In the genomic region with DNA sequence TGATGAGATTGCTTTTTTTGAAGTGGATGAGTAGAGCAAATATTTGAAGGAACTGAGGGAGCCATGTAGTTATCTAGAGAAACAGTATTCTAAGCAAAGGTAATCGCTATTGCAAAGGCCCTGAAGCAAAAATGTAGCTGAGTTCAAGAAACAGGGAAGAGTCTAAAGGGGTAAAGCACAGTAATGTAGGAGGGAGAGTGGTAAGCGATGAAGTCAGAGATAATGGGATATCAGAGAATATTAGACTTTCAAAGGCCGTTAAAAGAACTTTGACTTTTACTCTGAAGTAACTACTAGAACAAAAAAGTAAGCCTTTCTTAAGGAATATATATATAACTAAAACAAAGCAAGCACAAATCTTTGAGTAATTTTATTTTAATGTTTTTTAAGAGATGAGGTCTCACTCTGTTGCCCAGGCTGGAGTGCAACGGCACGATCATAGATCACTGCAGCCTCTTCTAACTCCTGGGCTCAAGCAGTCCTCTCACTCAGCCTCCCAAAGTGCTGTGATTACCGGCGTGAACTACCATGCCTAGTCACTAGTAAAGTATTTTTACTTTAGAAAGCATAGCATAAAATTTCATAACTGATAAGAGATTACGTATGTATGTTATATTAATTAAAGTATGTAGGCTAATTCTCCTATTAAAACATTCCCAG, we compare ENCODE assay signal across 17 cellular contexts.
DNase-seq lines count a peak whose midpoint lies in the region; ATAC-seq and TF ChIP-seq lines count a peak whose summit lies in the region.
"Had no signal": no experiment of that assay in that cellular context is flagged by ENCODE, and none has a peak within 500 bp of the region (broad histone marks: within the 10 kb centered on the region; RNA-seq: fewer than 3 reads in every experiment).

No MANE protein-coding gene starts in this region.

- H3K4me1 Mint-ChIP-seq in activated naive CD8-positive, alpha-beta T cell treated with anti-CD3 and anti-CD28 coated beads, Interleukin-2, amount 50 U/mL, for 24 hours = no peaks in the 10 kb centered on the region

- no peak overlapping the region for H3K14ac ChIP-seq in trophoblast cell (ENCODE audit: low read length)

- H3K79me1 ChIP-seq in trophoblast cell (ENCODE audit: low read length) = no peaks in the 10 kb centered on the region

- H3K27ac ChIP-seq in RWPE2 (ENCODE audit: poor library complexity, severe bottlenecking) = no peak overlapping the region
- H3K27ac ChIP-seq in trophoblast cell (ENCODE audit: low read depth, low read length) = no peak overlapping the region

- no peak overlapping the region for H3K4me3 Mint-ChIP-seq in activated naive CD8-positive, alpha-beta T cell treated with anti-CD3 and anti-CD28 coated beads, Interleukin-2, amount 50 U/mL, for 24 hours
- H3K4me3 Mint-ChIP-seq: activated naive CD8-positive, alpha-beta T cell; activated T-cell treated with anti-CD3 and anti-CD28 coated beads, Interleukin-2, amount 50 U/mL, for 24 hours; B cell; stimulated activated naive CD8-positive, alpha-beta T cell treated with anti-CD3 and anti-CD28 coated beads, Interleukin-15, Interleukin-2, amounts not matched to agents 100 ng/mL and 50 ng/mL, for 24 hours had no signal

- H4K91ac ChIP-seq in trophoblast cell (ENCODE audit: low read depth, low read length) = no peak overlapping the region

- no peaks in the 10 kb centered on the region for H3K27me3 Mint-ChIP-seq in activated naive CD8-positive, alpha-beta T cell treated with anti-CD3 and anti-CD28 coated beads, Interleukin-2, amount 50 U/mL, for 24 hours
- H3K27me3 Mint-ChIP-seq: activated naive CD8-positive, alpha-beta T cell; activated T-cell treated with anti-CD3 and anti-CD28 coated beads, Interleukin-2, amount 50 U/mL, for 24 hours; B cell; stimulated activated naive CD8-positive, alpha-beta T cell treated with anti-CD3 and anti-CD28 coated beads, Interleukin-15, Interleukin-2, amounts not matched to agents 100 ng/mL and 50 ng/mL, for 24 hours had no signal

- no CpG with 5 or more reads among the region's 8 CpGs for WGBS in trophoblast cell (ENCODE audit: extremely low coverage, insufficient coverage, insufficient read length)

- peak; percentile 61; the same call in 2 of the 3 replicates for ATAC-seq in RWPE2 (ENCODE audit: low read depth)
- no peak for ATAC-seq in activated naive CD8-positive, alpha-beta T cell treated with anti-CD3 and anti-CD28 coated beads, Interleukin-2, amount 50 U/mL, for 24 hours

- H3K23ac ChIP-seq in trophoblast cell (ENCODE audit: low read length) = no peak overlapping the region

- no peak overlapping the region for H3K27ac Mint-ChIP-seq in activated naive CD8-positive, alpha-beta T cell treated with anti-CD3 and anti-CD28 coated beads, Interleukin-2, amount 50 U/mL, for 24 hours
- H3K27ac Mint-ChIP-seq: activated naive CD8-positive, alpha-beta T cell; activated T-cell treated with anti-CD3 and anti-CD28 coated beads, Interleukin-2, amount 50 U/mL, for 24 hours; B cell; stimulated activated naive CD8-positive, alpha-beta T cell treated with anti-CD3 and anti-CD28 coated beads, Interleukin-15, Interleukin-2, amounts not matched to agents 100 ng/mL and 50 ng/mL, for 24 hours had no signal

- H3K4me1 ChIP-seq in RWPE2 (ENCODE audit: insufficient read depth, poor library complexity, severe bottlenecking) (peaks cover 14% of the 10 kb centered on the region), trophoblast cell (ENCODE audit: control insufficient read depth in 1 of 2, insufficient read depth in 2 of 2, low read length in 2 of 2) (no peaks in the 10 kb centered on the region)

- H3K9me3 ChIP-seq in RWPE2 (ENCODE audit: severe bottlenecking) (no peaks in the 10 kb centered on the region), trophoblast cell (ENCODE audit: insufficient read depth, low read depth, low read length) (no peaks in the 10 kb centered on the region)

- TF ChIP-seq CTCF in RWPE2 (IDR thresholded peaks at IDR 0.05; ENCODE audit: poor library complexity, severe bottlenecking) (no peak), fibroblast of pulmonary artery (IDR thresholded peaks at IDR 0.05; ENCODE audit: low read length, missing control alignments) (no peak)

- no peak overlapping the region for H2BK120ac ChIP-seq in trophoblast cell (ENCODE audit: insufficient read depth, low read length, poor library complexity)

- DNase-seq in EH (ENCODE audit: low read depth) (peak; percentile 31), RWPE2 (ENCODE audit: low spot score) (no peak), fibroblast of pulmonary artery (ENCODE audit: low read depth) (peak; percentile 60), trophoblast cell (peak; percentile 11 to 47), ecto neural progenitor cell (ENCODE audit: low spot score) (no peak), kidney glomerular epithelial cell (lab: John Stamatoyannopoulos, UW) (no peak), NCI-H748 treated with DMSO at 0.1 percent for 48 hours (lab: John Stamatoyannopoulos, UW) (no peak)
- no peak for DNase-seq in activated naive CD8-positive, alpha-beta T cell treated with anti-CD3 and anti-CD28 coated beads, Interleukin-2, amount 50 U/mL, for 24 hours
- DNase-seq: activated CD4-positive, alpha-beta T cell treated with anti-CD3 and anti-CD28 coated beads, Interleukin-2, amount 50 U/mL, for 48 hours; activated T-cell treated with anti-CD3 and anti-CD28 coated beads, Interleukin-2, amount 50 U/mL, for 24 hours; central memory CD4-positive, alpha-beta T cell; head of caudate nucleus; NCI-H1930; NCI-H524 had no signal

- H2AK5ac ChIP-seq in trophoblast cell (ENCODE audit: low read length) = no peak overlapping the region

- peaks cover 2% of the 10 kb centered on the region for H3K36me3 Mint-ChIP-seq in activated naive CD8-positive, alpha-beta T cell treated with anti-CD3 and anti-CD28 coated beads, Interleukin-2, amount 50 U/mL, for 24 hours (ENCODE audit: low read depth)

- H3K4me3 ChIP-seq in RWPE2 (ENCODE audit: severe bottlenecking) (no peak overlapping the region), fibroblast of pulmonary artery (replicated peaks; ENCODE audit: low read depth, low read length) (peak overlapping the region; percentile 23), trophoblast cell (ENCODE audit: low read depth, low read length) (no peak overlapping the region)

- H3K4ac ChIP-seq in trophoblast cell (ENCODE audit: low read depth, low read length) = no peak overlapping the region

- no peak overlapping the region for H4K12ac ChIP-seq in trophoblast cell (ENCODE audit: low read depth, low read length)

- no peaks in the 10 kb centered on the region for H3K9me3 Mint-ChIP-seq in activated naive CD8-positive, alpha-beta T cell treated with anti-CD3 and anti-CD28 coated beads, Interleukin-2, amount 50 U/mL, for 24 hours
- H3K9me3 Mint-ChIP-seq: activated T-cell treated with anti-CD3 and anti-CD28 coated beads, Interleukin-2, amount 50 U/mL, for 24 hours; stimulated activated naive CD8-positive, alpha-beta T cell treated with anti-CD3 and anti-CD28 coated beads, Interleukin-15, Interleukin-2, amounts not matched to agents 100 ng/mL and 50 ng/mL, for 24 hours had no signal

- no peak overlapping the region for H4K8ac ChIP-seq in trophoblast cell (ENCODE audit: low read depth, low read length)

- H3K9ac ChIP-seq in trophoblast cell (ENCODE audit: low read length) = no peak overlapping the region

- H3K18ac ChIP-seq in trophoblast cell (ENCODE audit: low read length) = no peak overlapping the region

- no peak overlapping the region for H3K4me2 ChIP-seq in trophoblast cell (ENCODE audit: low read length)

- peaks cover 12% of the 10 kb centered on the region for H3K36me3 ChIP-seq in RWPE2 (ENCODE audit: low read depth)
- H3K36me3 ChIP-seq in trophoblast cell (ENCODE audit: control insufficient read depth in 1 of 2, insufficient read depth in 2 of 2, low read length in 2 of 2) = no peaks in the 10 kb centered on the region

- no peak overlapping the region for H2BK12ac ChIP-seq in trophoblast cell (ENCODE audit: low read length)

- no peak overlapping the region for H2AFZ ChIP-seq in trophoblast cell (ENCODE audit: insufficient read depth, low read length, poor library complexity)

- H3K27me3 ChIP-seq in RWPE2 (ENCODE audit: insufficient read depth, poor library complexity, severe bottlenecking) (no peaks in the 10 kb centered on the region), trophoblast cell (ENCODE audit: insufficient read depth, low read length) (no peaks in the 10 kb centered on the region)

- no peaks in the 10 kb centered on the region for H3K79me2 ChIP-seq in trophoblast cell (ENCODE audit: control insufficient read depth, insufficient read depth, low read length, poor library complexity)

- no peak overlapping the region for H2BK5ac ChIP-seq in trophoblast cell (ENCODE audit: low read depth, low read length, poor library complexity)

Comparison
In these comparisons a context has a peak if more than half of its experiments do, and no peak if none do; other contexts are left out.
1. DNase-seq: peak in EH (single experiment), fibroblast of pulmonary artery (single experiment) and trophoblast cell (2 of 2); none in RWPE2 (single experiment), ecto neural progenitor cell (single experiment), kidney glomerular epithelial cell (single experiment), activated naive CD8-positive, alpha-beta T cell treated with anti-CD3 and anti-CD28 coated beads, Interleukin-2, amount 50 U/mL, for 24 hours (single experiment) and NCI-H748 treated with DMSO at 0.1 percent for 48 hours (single experiment).